12 cellular contexts compared by ENCODE assay signal in the genomic region with DNA sequence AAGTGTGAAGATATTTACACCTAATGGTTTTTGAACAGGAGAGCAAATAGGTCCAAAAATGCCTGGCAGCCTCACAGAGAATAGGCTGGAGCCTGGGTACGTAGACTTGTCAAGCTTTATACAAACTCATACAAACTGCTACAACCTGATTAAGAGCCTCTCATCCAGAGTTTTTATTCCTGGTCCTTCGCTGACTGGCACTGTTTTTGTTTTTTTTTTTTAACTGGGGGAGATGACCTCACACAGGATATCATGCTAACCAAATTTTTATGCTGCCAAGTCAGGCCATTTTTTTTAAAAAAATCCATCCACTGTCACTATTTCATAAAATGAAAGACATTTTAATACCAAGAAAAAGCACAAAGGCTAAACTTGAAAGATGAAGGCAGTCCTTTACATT. TPM values are rescaled to one million over a fixed set of nuclear protein-coding genes. Genes with fewer than 3 reads are reported as not detected.
A peak's percentile ranks its signal among the peaks of the same experiment; 100 is the strongest.
DNase-seq lines count a peak whose midpoint lies in the region; ATAC-seq, FAIRE-seq and TF ChIP-seq lines count a peak whose summit lies in the region.
"Had no signal": no experiment of that assay in that cellular context is flagged by ENCODE, and none has a peak within 500 bp of the region (broad histone marks: within the 10 kb centered on the region; RNA-seq: fewer than 3 reads in every experiment).

No MANE protein-coding gene starts in this region.

- H3K36me3 ChIP-seq in liver (ENCODE audit: control insufficient read depth in 4 of 4, insufficient read depth in 3 of 4, low read depth in 1 of 4, low read length in 3 of 4) (peaks cover 0 to 10% (median 2%) of the 10 kb centered on the region in 4 donors), subcutaneous abdominal adipose tissue (ENCODE audit: control insufficient read depth in 5 of 5, insufficient read depth in 5 of 5, low read length in 5 of 5) (peaks cover 5 to 10% (median 9%) of the 10 kb centered on the region in 5 donors), small intestine (ENCODE audit: control insufficient read depth in 2 of 2, insufficient read depth in 2 of 2, low read length in 2 of 2) (peaks cover 0 to 2% of the 10 kb centered on the region in 2 donors)

- peaks cover 25% of the 10 kb centered on the region for H3K27me3 Mint-ChIP-seq in CD4-positive, alpha-beta T cell

- peak overlapping the region; percentile 93 to 98 for H3K27ac ChIP-seq in liver (ENCODE audit: low read depth in 1 of 2, low read length in 2 of 2)
- H3K27ac ChIP-seq in subcutaneous abdominal adipose tissue (ENCODE audit: low read depth, low read length), result peak overlapping the region; percentile 95
- H3K27ac ChIP-seq in small intestine (ENCODE audit: low read depth in 1 of 2, low read length in 1 of 2), result peak overlapping the region in 1 of 2 donors; percentile 4
- no peak overlapping the region for H3K27ac ChIP-seq in CD4-positive, alpha-beta T cell (ENCODE audit: low read depth, low read length)

- no peaks in the 10 kb centered on the region for H3K9me3 Mint-ChIP-seq in CD4-positive, alpha-beta T cell

- H3K9ac ChIP-seq in liver (ENCODE audit: low read depth in 1 of 2, low read length in 2 of 2), result no peak overlapping the region
- H3K9ac ChIP-seq in subcutaneous abdominal adipose tissue (ENCODE audit: low read length in 5 of 5), result peak overlapping the region in 2 of 5 donors; percentile 81 to 96

- no peaks in the 10 kb centered on the region for H3K36me3 Mint-ChIP-seq in CD4-positive, alpha-beta T cell (ENCODE audit: low read depth)

- H3K4me3 ChIP-seq in astrocyte of the spinal cord (ENCODE audit: low read depth, low read length) (peak overlapping the region; percentile 95), liver (ENCODE audit: low read depth in 1 of 3, low read length in 3 of 3) (peak overlapping the region in 2 of 3 donors; percentile 3 to 83), subcutaneous abdominal adipose tissue (ENCODE audit: low read depth in 1 of 5, low read length in 5 of 5) (peak overlapping the region in 3 of 5 donors; percentile 2 to 77 (median 8)), small intestine (ENCODE audit: low read depth in 1 of 2, low read length in 2 of 2) (no peak overlapping the region)

- TF ChIP-seq CTCF in astrocyte of the spinal cord (IDR thresholded peaks at IDR 0.05; ENCODE audit: low read depth, low read length) (no peak), liver (IDR thresholded peaks at IDR 0.05; ENCODE audit: low read depth, low read length, missing input control) (no peak)
- TF ChIP-seq CTCF in CD4-positive, alpha-beta T cell (IDR thresholded peaks at IDR 0.05), result no peak

- DNase-seq in GM03348 (ENCODE audit: low spot score), result peak; percentile 26
- DNase-seq in astrocyte of the spinal cord (ENCODE audit: low read depth, low spot score), result no peak
- no peak for DNase-seq in NCI-H524 (lab: John Stamatoyannopoulos, UW)
- DNase-seq in small intestine, result no peak
- no peak for DNase-seq in CD4-positive, alpha-beta T cell
- DNase-seq: activated T-cell treated with anti-CD3 and anti-CD28 coated beads, Interleukin-2, amount 50 U/mL, for 48 hours; cerebellar nuclear complex; NCI-H1048; SHP77 had no signal

- ATAC-seq in GM19035 (IDR thresholded peaks at IDR 0.05; ENCODE audit: unreplicated experiment), result no peak
- no peak for ATAC-seq in CD4-positive, alpha-beta T cell (ENCODE audit: poor library complexity)

- CTCF ChIA-PET in CD4-positive, alpha-beta T cell (lab: Charles Lee), result no interaction called here

- peaks cover 19% of the 10 kb centered on the region for H3K4me1 Mint-ChIP-seq in CD4-positive, alpha-beta T cell (ENCODE audit: low read depth)

- no peak overlapping the region for H3K4me3 Mint-ChIP-seq in CD4-positive, alpha-beta T cell

- H3K9me3 ChIP-seq in liver (ENCODE audit: control insufficient read depth in 4 of 4, low read length in 3 of 4) (no peaks in the 10 kb centered on the region), subcutaneous abdominal adipose tissue (ENCODE audit: control insufficient read depth in 5 of 5, low read length in 5 of 5) (no peaks in the 10 kb centered on the region), small intestine (ENCODE audit: control insufficient read depth, low read depth) (no peaks in the 10 kb centered on the region)
- H3K9me3 ChIP-seq in CD4-positive, alpha-beta T cell (ENCODE audit: control insufficient read depth, low read length), result no peaks in the 10 kb centered on the region

- H3K27me3 ChIP-seq in liver (ENCODE audit: control insufficient read depth in 4 of 4, insufficient read depth in 4 of 4, low read length in 3 of 4) (no peaks in the 10 kb centered on the region), subcutaneous abdominal adipose tissue (ENCODE audit: control insufficient read depth in 5 of 5, insufficient read depth in 4 of 5, low read length in 5 of 5) (no peaks in the 10 kb centered on the region), small intestine (ENCODE audit: control insufficient read depth in 2 of 2, insufficient read depth in 2 of 2, low read length in 2 of 2) (no peaks in the 10 kb centered on the region)
- peaks cover 5% of the 10 kb centered on the region for H3K27me3 ChIP-seq in CD4-positive, alpha-beta T cell (ENCODE audit: control insufficient read depth, insufficient read depth, low read length)

- in situ Hi-C loops in astrocyte of the spinal cord (cut with HindIII; ENCODE audit: low sequenced_read_pairs), result no loop called here

- intact Hi-C loops in CD4-positive, alpha-beta T cell (cut with DNase I, micrococcal nuclease), result no loop called here

- POLR2A ChIA-PET in CD4-positive, alpha-beta T cell (lab: Charles Lee), result no interaction called here

- peaks cover 7 to 63% (median 36%) of the 10 kb centered on the region in 4 donors for H3K4me1 ChIP-seq in liver (ENCODE audit: control insufficient read depth in 4 of 4, insufficient read depth in 4 of 4, low read length in 3 of 4)
- H3K4me1 ChIP-seq in subcutaneous abdominal adipose tissue (ENCODE audit: control insufficient read depth in 5 of 5, insufficient read depth in 5 of 5, low read length in 5 of 5), result peaks cover 2 to 41% (median 39%) of the 10 kb centered on the region in 5 donors
- peaks cover 0 to 3% of the 10 kb centered on the region in 2 donors for H3K4me1 ChIP-seq in small intestine (ENCODE audit: control insufficient read depth in 2 of 2, insufficient read depth in 1 of 2, low read depth in 1 of 2, low read length in 1 of 2)

- 31% methylated on average over 2 of the region's 2 CpGs for WGBS in liver
- 72 to 82% (median 81%) methylated on average over 2 of the region's 2 CpGs for WGBS in small intestine, 3 donors

- no peak for TF ChIP-seq RAD21 in liver (IDR thresholded peaks at IDR 0.05)

- no peak overlapping the region for H3K27ac Mint-ChIP-seq in CD4-positive, alpha-beta T cell

- FAIRE-seq in small intestine (lab: Jason Lieb, UNC), result no peak

TF ChIP-seq in liver, 16 proteins besides CTCF, POLR2A, EP300 and RAD21:
- TF ChIP-seq HNF4G (IDR thresholded peaks at IDR 0.05) (no peak), JUND (IDR thresholded peaks at IDR 0.05) (no peak), NR2F2 (IDR thresholded peaks at IDR 0.05) (no peak), FOXA2 (IDR thresholded peaks at IDR 0.05) (no peak), HNF4A (conservative IDR thresholded peaks at IDR 0.05) (no peak), YY1 (IDR thresholded peaks at IDR 0.05) (no peak), EGR1 (IDR thresholded peaks at IDR 0.05; ENCODE audit: low read depth in 2 of 2) (no peak), RXRA (IDR thresholded peaks at IDR 0.05) (no peak)
- TF ChIP-seq, protein P1, sequence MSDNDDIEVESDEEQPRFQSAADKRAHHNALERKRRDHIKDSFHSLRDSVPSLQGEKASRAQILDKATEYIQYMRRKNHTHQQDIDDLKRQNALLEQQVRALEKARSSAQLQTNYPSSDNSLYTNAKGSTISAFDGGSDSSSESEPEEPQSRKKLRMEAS (IDR thresholded peaks at IDR 0.05), result no peak
- TF ChIP-seq, protein P2, sequence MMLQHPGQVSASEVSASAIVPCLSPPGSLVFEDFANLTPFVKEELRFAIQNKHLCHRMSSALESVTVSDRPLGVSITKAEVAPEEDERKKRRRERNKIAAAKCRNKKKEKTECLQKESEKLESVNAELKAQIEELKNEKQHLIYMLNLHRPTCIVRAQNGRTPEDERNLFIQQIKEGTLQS (IDR thresholded peaks at IDR 0.05), result no peak
- TF ChIP-seq, protein P3, sequence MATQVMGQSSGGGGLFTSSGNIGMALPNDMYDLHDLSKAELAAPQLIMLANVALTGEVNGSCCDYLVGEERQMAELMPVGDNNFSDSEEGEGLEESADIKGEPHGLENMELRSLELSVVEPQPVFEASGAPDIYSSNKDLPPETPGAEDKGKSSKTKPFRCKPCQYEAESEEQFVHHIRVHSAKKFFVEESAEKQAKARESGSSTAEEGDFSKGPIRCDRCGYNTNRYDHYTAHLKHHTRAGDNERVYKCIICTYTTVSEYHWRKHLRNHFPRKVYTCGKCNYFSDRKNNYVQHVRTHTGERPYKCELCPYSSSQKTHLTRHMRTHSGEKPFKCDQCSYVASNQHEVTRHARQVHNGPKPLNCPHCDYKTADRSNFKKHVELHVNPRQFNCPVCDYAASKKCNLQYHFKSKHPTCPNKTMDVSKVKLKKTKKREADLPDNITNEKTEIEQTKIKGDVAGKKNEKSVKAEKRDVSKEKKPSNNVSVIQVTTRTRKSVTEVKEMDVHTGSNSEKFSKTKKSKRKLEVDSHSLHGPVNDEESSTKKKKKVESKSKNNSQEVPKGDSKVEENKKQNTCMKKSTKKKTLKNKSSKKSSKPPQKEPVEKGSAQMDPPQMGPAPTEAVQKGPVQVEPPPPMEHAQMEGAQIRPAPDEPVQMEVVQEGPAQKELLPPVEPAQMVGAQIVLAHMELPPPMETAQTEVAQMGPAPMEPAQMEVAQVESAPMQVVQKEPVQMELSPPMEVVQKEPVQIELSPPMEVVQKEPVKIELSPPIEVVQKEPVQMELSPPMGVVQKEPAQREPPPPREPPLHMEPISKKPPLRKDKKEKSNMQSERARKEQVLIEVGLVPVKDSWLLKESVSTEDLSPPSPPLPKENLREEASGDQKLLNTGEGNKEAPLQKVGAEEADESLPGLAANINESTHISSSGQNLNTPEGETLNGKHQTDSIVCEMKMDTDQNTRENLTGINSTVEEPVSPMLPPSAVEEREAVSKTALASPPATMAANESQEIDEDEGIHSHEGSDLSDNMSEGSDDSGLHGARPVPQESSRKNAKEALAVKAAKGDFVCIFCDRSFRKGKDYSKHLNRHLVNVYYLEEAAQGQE (IDR thresholded peaks at IDR 0.05), result no peak
TF ChIP-seq in liver: peak in this region for 0.

RNA-seq across cellular contexts. Expression of a gene that starts 1.9 kb away (rescaled TPM):
- total RNA-seq in liver, result 100 to 1,000 TPM in 1 of 2 donors, 10 to 100 TPM in 1; 22.1 to 108 TPM
- 10 to 100 TPM; 35.7 to 72.0 TPM for polyA plus RNA-seq in liver
- polyA plus RNA-seq in small intestine, result 10 to 100 TPM; 11.3 to 31.8 (median 18.6) TPM
- not detected for total RNA-seq in CD4-positive, alpha-beta T cell

RNA-seq across cellular contexts. Expression of a gene that starts 12.9 kb away (rescaled TPM):
- total RNA-seq in liver, result 1 to 10 TPM; 1.9 to 2.1 TPM
- polyA plus RNA-seq in liver, result under 1 TPM; 0.26 to 0.66 TPM
- polyA plus RNA-seq in small intestine, result under 1 TPM; under 0.01 to 0.46 (median 0.27) TPM
- total RNA-seq in CD4-positive, alpha-beta T cell, result 1 to 10 TPM in 1 of 2 experiments, under 1 TPM in 1; 0.69 to 1.3 TPM

Comparison
In these comparisons a context has a peak if more than half of its experiments do, and no peak if none do; other contexts are left out.
1. H3K4me3 ChIP-seq: peak in astrocyte of the spinal cord (single experiment), liver (2 of 3) and subcutaneous abdominal adipose tissue (3 of 5); none in small intestine (0 of 2).
2. RNA of a gene that starts 1.9 kb away (total RNA-seq): 22.1 to 108 TPM in liver; not detected in CD4-positive, alpha-beta T cell; every median in the first group is over 10 times any median in the second.